In the genomic region with DNA sequence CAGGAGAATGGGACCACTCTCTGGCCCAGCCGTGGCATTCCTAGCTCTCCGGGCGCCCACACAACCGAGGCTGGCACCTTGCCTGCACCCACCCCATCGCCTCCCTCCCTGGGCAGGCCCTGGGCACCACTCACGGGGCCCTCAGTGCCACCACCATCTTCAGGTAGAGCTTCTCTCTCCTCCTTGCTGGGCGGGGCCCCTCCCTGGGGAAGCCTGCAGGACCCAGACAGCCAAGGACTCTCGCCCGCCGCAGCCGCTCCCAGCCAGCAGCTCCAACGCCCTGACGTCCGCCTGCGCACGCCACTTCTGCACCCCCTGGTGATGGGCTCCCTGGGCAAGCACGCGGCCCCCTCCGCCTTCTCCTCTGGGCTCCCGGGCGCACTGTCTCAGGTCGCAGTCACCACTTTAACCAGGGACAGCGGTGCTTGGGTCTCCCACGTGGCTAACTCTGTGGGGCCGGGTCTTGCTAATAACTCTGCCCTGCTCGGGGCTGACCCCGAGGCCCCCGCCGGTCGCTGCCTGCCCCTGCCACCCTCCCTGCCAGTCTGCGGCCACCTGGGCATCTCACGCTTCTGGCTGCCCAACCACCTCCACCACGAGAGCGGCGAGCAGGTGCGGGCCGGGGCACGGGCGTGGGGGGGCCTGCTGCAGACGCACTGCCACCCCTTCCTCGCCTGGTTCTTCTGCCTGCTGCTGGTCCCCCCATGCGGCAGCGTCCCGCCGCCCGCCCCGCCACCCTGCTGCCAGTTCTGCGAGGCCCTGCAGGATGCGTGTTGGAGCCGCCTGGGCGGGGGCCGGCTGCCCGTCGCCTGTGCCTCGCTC, we compare ENCODE assay signal across 19 cellular contexts. TPM values are rescaled to one million over a fixed set of nuclear protein-coding genes. Genes with fewer than 3 reads are reported as not detected.
DNase-seq lines count a peak whose midpoint lies in the region; ATAC-seq and FAIRE-seq lines count a peak whose summit lies in the region.
"Had no signal": no experiment of that assay in that cellular context is flagged by ENCODE, and none has a peak within 500 bp of the region (broad histone marks: within the 10 kb centered on the region; RNA-seq: fewer than 3 reads in every experiment).

No MANE protein-coding gene starts in this region.

- no peak for FAIRE-seq in frontal cortex (lab: Jason Lieb, UNC)
- FAIRE-seq: bronchial epithelial cell, GM12878, TTC549 had no signal

- H3K4me2 ChIP-seq in BLaER1 treated with 17β-estradiol and CSF1 and Interleukin-3, amounts not matched to agents 10 nM and 100 nM = peak overlapping the region in 10 of 11 experiments; percentile 11 to 65 (median 54); a peak in 15 of 22 replicates
- H3K4me2 ChIP-seq in skeletal muscle satellite cell (ENCODE audit: low read length) = peak overlapping the region; percentile 79

- no peaks in the 10 kb centered on the region for H3K4me1 Mint-ChIP-seq in activated naive CD8-positive, alpha-beta T cell treated with anti-CD3 and anti-CD28 coated beads, Interleukin-2, amount 50 U/mL, for 24 hours

- H3K36me3 Mint-ChIP-seq in activated naive CD8-positive, alpha-beta T cell treated with anti-CD3 and anti-CD28 coated beads, Interleukin-2, amount 50 U/mL, for 24 hours (ENCODE audit: low read depth) = no peaks in the 10 kb centered on the region

- DNase-seq in adipocyte (ENCODE audit: low read depth) (no peak), left ventricle myocardium superior (peak; percentile 53), frontal cortex (ENCODE audit: low spot score in 2 of 2) (no peak)
- no peak for DNase-seq in activated naive CD8-positive, alpha-beta T cell treated with anti-CD3 and anti-CD28 coated beads, Interleukin-2, amount 50 U/mL, for 24 hours
- DNase-seq: activated CD8-positive, alpha-beta memory T cell treated with anti-CD3 and anti-CD28 coated beads for 24 hours; activated gamma-delta T cell; hippocampal formation; NCI-H146; NCI-H526 treated with DMSO at 0.1 percent for 48 hours had no signal

- ATAC-seq in left ventricle myocardium superior = peak; percentile 34
- no peak for ATAC-seq in activated naive CD8-positive, alpha-beta T cell treated with anti-CD3 and anti-CD28 coated beads, Interleukin-2, amount 50 U/mL, for 24 hours
- ATAC-seq in GM21423 (IDR thresholded peaks at IDR 0.05; ENCODE audit: unreplicated experiment) = no peak
- ATAC-seq in GM18517 (IDR thresholded peaks at IDR 0.05; ENCODE audit: unreplicated experiment) = no peak
- ATAC-seq: GM12878 had no signal

- H3K9me3 Mint-ChIP-seq in activated naive CD8-positive, alpha-beta T cell treated with anti-CD3 and anti-CD28 coated beads, Interleukin-2, amount 50 U/mL, for 24 hours = peaks cover 8% of the 10 kb centered on the region

- no peaks in the 10 kb centered on the region; a peak in 1 of 22 replicates for H3K27me3 ChIP-seq in BLaER1 treated with 17β-estradiol and CSF1 and Interleukin-3, amounts not matched to agents 10 nM and 100 nM
- H3K27me3 ChIP-seq in adipocyte (replicated peaks; ENCODE audit: control insufficient read depth, insufficient read depth, low read length) (no peaks in the 10 kb centered on the region), skeletal muscle satellite cell (ENCODE audit: control insufficient read depth, insufficient read depth, low read length) (no peaks in the 10 kb centered on the region)

- no peaks in the 10 kb centered on the region for H3K27me3 Mint-ChIP-seq in activated naive CD8-positive, alpha-beta T cell treated with anti-CD3 and anti-CD28 coated beads, Interleukin-2, amount 50 U/mL, for 24 hours

- intact Hi-C loops in left ventricle myocardium superior (cut with micrococcal nuclease) = no loop called here

- no peak overlapping the region for H3K27ac Mint-ChIP-seq in activated naive CD8-positive, alpha-beta T cell treated with anti-CD3 and anti-CD28 coated beads, Interleukin-2, amount 50 U/mL, for 24 hours

- peaks cover 0 to 10% (median under 1%) of the 10 kb centered on the region in 11 experiments; a peak in 11 of 22 replicates for H3K9me3 ChIP-seq in BLaER1 treated with 17β-estradiol and CSF1 and Interleukin-3, amounts not matched to agents 10 nM and 100 nM (replicated peaks in 1 of 11)
- no peaks in the 10 kb centered on the region for H3K9me3 ChIP-seq in adipocyte (ENCODE audit: control insufficient read depth, low read length)
- H3K9me3 ChIP-seq in skeletal muscle satellite cell (replicated peaks; ENCODE audit: low read length) = no peaks in the 10 kb centered on the region
- H3K9me3 ChIP-seq: BE2C had no signal

- no peak overlapping the region for H3K9ac ChIP-seq in BLaER1 treated with 17β-estradiol and CSF1 and Interleukin-3, amounts not matched to agents 10 nM and 100 nM
- H3K9ac ChIP-seq in adipocyte (ENCODE audit: low read length) = peak overlapping the region; percentile 73
- H3K9ac ChIP-seq in skeletal muscle satellite cell (ENCODE audit: low read depth, low read length) = no peak overlapping the region

- H4K20me1 ChIP-seq in BLaER1 treated with 17β-estradiol and CSF1 and Interleukin-3, amounts not matched to agents 10 nM and 100 nM = peaks cover 0 to 11% (median 4%) of the 10 kb centered on the region in 11 experiments; a peak in 3 of 22 replicates

- no peaks in the 10 kb centered on the region for H3K36me3 ChIP-seq in BLaER1 treated with 17β-estradiol and CSF1 and Interleukin-3, amounts not matched to agents 10 nM and 100 nM
- H3K36me3 ChIP-seq in adipocyte (ENCODE audit: control insufficient read depth, insufficient read depth, low read length, severe bottlenecking) (no peaks in the 10 kb centered on the region), skeletal muscle satellite cell (ENCODE audit: insufficient read depth, low read length) (no peaks in the 10 kb centered on the region)
- H3K36me3 ChIP-seq: BE2C had no signal

- H3K4me3 ChIP-seq in BLaER1 treated with 17β-estradiol and CSF1 and Interleukin-3, amounts not matched to agents 10 nM and 100 nM = no peak overlapping the region
- H3K4me3 ChIP-seq in adipocyte (ENCODE audit: low read length) = peak overlapping the region; percentile 73
- no peak overlapping the region for H3K4me3 ChIP-seq in skeletal muscle satellite cell (ENCODE audit: low read length)
- H3K4me3 ChIP-seq: GM12878, lung had no signal

- H3K4me3 Mint-ChIP-seq in activated naive CD8-positive, alpha-beta T cell treated with anti-CD3 and anti-CD28 coated beads, Interleukin-2, amount 50 U/mL, for 24 hours = no peak overlapping the region
- H3K4me3 Mint-ChIP-seq: neural crest cell had no signal

- peaks cover 9 to 85% (median 63%) of the 10 kb centered on the region in 10 experiments; a peak in 18 of 20 replicates for H3K4me1 ChIP-seq in BLaER1 treated with 17β-estradiol and CSF1 and Interleukin-3, amounts not matched to agents 10 nM and 100 nM
- H3K4me1 ChIP-seq in adipocyte (ENCODE audit: control insufficient read depth, insufficient read depth, low read length) (peaks cover 38% of the 10 kb centered on the region), skeletal muscle satellite cell (ENCODE audit: control insufficient read depth, insufficient read depth, low read length) (peaks cover 43% of the 10 kb centered on the region)
- H3K4me1 ChIP-seq: BE2C had no signal

- no peak overlapping the region for H3K27ac ChIP-seq in BLaER1 treated with 17β-estradiol and CSF1 and Interleukin-3, amounts not matched to agents 10 nM and 100 nM

RNA-seq across cellular contexts. Expression of a gene that starts 51.3 kb away (rescaled TPM):
- total RNA-seq in left ventricle myocardium superior (52.4 TPM), frontal cortex (11.4 TPM)
- total RNA-seq in skeletal muscle satellite cell (2012; rRNA removed) = 25.6 and 40.2 TPM in 2 replicates
